In genomic region chr2:241734467-241735208, GRCh38 we compare ENCODE assay signal across 1 cellular context.
A peak's percentile ranks its signal among the peaks of the same experiment; 100 is the strongest.
TF ChIP-seq lines count a peak whose summit lies in the region.

Gene D2HGDH (plus strand): TSS chr2:241734630. CDS start chr2:241735225, 595 bp downstream.

TF ChIP-seq in HepG2, 621 proteins besides CTCF, POLR2A, EP300 and RAD21 (continued from another document and continues in another):
- TF ChIP-seq ZNF512B (CRISPR knock-in tag; IDR thresholded peaks at IDR 0.05; ENCODE audit: borderline replicate concordance) (no peak), ZSCAN21 (CRISPR knock-in tag; IDR thresholded peaks at IDR 0.05; ENCODE audit: borderline replicate concordance) (peak; percentile 93), ZNF292 (CRISPR knock-in tag; IDR thresholded peaks at IDR 0.05; ENCODE audit: borderline replicate concordance, low read depth) (no peak), ZHX2 (IDR thresholded peaks at IDR 0.05; ENCODE audit: low read depth) (0 out of 2 replicates have a peak, but pooled peaks have one; percentile 14), ZHX2 (CRISPR knock-in tag; IDR thresholded peaks at IDR 0.05; ENCODE audit: borderline replicate concordance) (no peak; the same call in none of the 2 replicates), ZNF839 (CRISPR knock-in tag; IDR thresholded peaks at IDR 0.05; ENCODE audit: borderline replicate concordance) (no peak; the same call in 1 of the 2 replicates), SAP130 (CRISPR knock-in tag; IDR thresholded peaks at IDR 0.05; ENCODE audit: low read depth) (peak; percentile 38; the same call in 1 of the 2 replicates), CREB3 (CRISPR knock-in tag; IDR thresholded peaks at IDR 0.05) (peak; percentile 38; the same call in 1 of the 2 replicates), ZBTB20 (CRISPR knock-in tag; IDR thresholded peaks at IDR 0.05; ENCODE audit: borderline replicate concordance, low read depth) (peak; percentile 22; the same call in 1 of the 2 replicates), MEIS2 (CRISPR knock-in tag; IDR thresholded peaks at IDR 0.05) (peak; percentile 60; the same call in 1 of the 2 replicates), HNRNPLL (IDR thresholded peaks at IDR 0.05; ENCODE audit: low read depth, low read length, poor library complexity, severe bottlenecking) (peak; percentile 40), ZNF607 (CRISPR knock-in tag; IDR thresholded peaks at IDR 0.05; ENCODE audit: borderline replicate concordance) (peak; percentile 46; the same call in 1 of the 2 replicates), AKAP8 (CRISPR knock-in tag; IDR thresholded peaks at IDR 0.05) (peak; percentile 45; the same call in 1 of the 2 replicates), ZNF703 (CRISPR knock-in tag; IDR thresholded peaks at IDR 0.05; ENCODE audit: borderline replicate concordance) (no peak; the same call in 1 of the 2 replicates), PAWR (CRISPR knock-in tag; IDR thresholded peaks at IDR 0.05; ENCODE audit: borderline replicate concordance) (0 out of 2 replicates have a peak, but pooled peaks have one; percentile 7), THAP7 (CRISPR knock-in tag; IDR thresholded peaks at IDR 0.05) (peak; percentile 64; the same call in 1 of the 2 replicates), ZNF326 (CRISPR knock-in tag; IDR thresholded peaks at IDR 0.05; ENCODE audit: borderline replicate concordance) (no peak), CENPT (CRISPR knock-in tag; IDR thresholded peaks at IDR 0.05; ENCODE audit: low read depth) (peak; percentile 97), RAD51 (IDR thresholded peaks at IDR 0.05; ENCODE audit: borderline replicate concordance) (peak; percentile 82; the same call in 1 of the 2 replicates), HCFC1 (IDR thresholded peaks at IDR 0.05; ENCODE audit: low read depth, low read length) (peak; percentile 18; the same call in 1 of the 2 replicates), ATF4 (CRISPR knock-in tag; IDR thresholded peaks at IDR 0.05) (no peak), NKX3-1 (CRISPR knock-in tag; IDR thresholded peaks at IDR 0.05) (no peak; the same call in 1 of the 2 replicates), FOXM1 (CRISPR knock-in tag; IDR thresholded peaks at IDR 0.05) (peak; percentile 56; the same call in 1 of the 2 replicates), ZSCAN25 (CRISPR knock-in tag; IDR thresholded peaks at IDR 0.05) (peak; percentile 92), ZBTB42 (CRISPR knock-in tag; IDR thresholded peaks at IDR 0.05) (0 out of 2 replicates have a peak, but pooled peaks have one; percentile 25), ZFX (CRISPR knock-in tag; IDR thresholded peaks at IDR 0.05; ENCODE audit: low read depth) (peak; percentile 87), ZNF616 (CRISPR knock-in tag; IDR thresholded peaks at IDR 0.05; ENCODE audit: low read depth) (peak; percentile 64), MYC (CRISPR knock-in tag; IDR thresholded peaks at IDR 0.05; ENCODE audit: borderline replicate concordance) (peak; percentile 3; the same call in 1 of the 2 replicates), RFXAP (CRISPR knock-in tag; IDR thresholded peaks at IDR 0.05; ENCODE audit: borderline replicate concordance) (peak; percentile 59; the same call in 1 of the 2 replicates), ZNF558 (CRISPR knock-in tag; IDR thresholded peaks at IDR 0.05; ENCODE audit: borderline replicate concordance) (peak; percentile 39; the same call in 1 of the 2 replicates), ZNF446 (CRISPR knock-in tag; IDR thresholded peaks at IDR 0.05) (peak; percentile 75; the same call in 1 of the 2 replicates), SALL1 (CRISPR knock-in tag; IDR thresholded peaks at IDR 0.05) (peak; percentile 84; the same call in 1 of the 2 replicates), GFI1 (CRISPR knock-in tag; IDR thresholded peaks at IDR 0.05; ENCODE audit: borderline replicate concordance) (peak; percentile 8; the same call in 1 of the 2 replicates), PHF8 (CRISPR knock-in tag; IDR thresholded peaks at IDR 0.05) (peak; percentile 41), CCDC6 (CRISPR knock-in tag; IDR thresholded peaks at IDR 0.05) (peak; percentile 75), IKZF4 (CRISPR knock-in tag; IDR thresholded peaks at IDR 0.05; ENCODE audit: borderline replicate concordance, low read depth, not compliant biosample characterization) (peak; percentile 17), AGO2 (optimal IDR thresholded peaks at IDR 0.05; ENCODE audit: low read depth, low read length) (no peak), TERF1 (CRISPR knock-in tag; IDR thresholded peaks at IDR 0.05) (peak; percentile 94), ARNT2 (CRISPR knock-in tag; IDR thresholded peaks at IDR 0.05; ENCODE audit: low read depth) (peak; percentile 86), ZBTB2 (CRISPR knock-in tag; IDR thresholded peaks at IDR 0.05; ENCODE audit: low read depth) (0 out of 2 replicates have a peak, but pooled peaks have one; percentile 20), ZNF468 (CRISPR knock-in tag; IDR thresholded peaks at IDR 0.05) (peak; percentile 98), NFRKB (IDR thresholded peaks at IDR 0.05) (no peak), ZFP82 (CRISPR knock-in tag; IDR thresholded peaks at IDR 0.05; ENCODE audit: borderline replicate concordance) (peak; percentile 60; the same call in 1 of the 2 replicates), HOXD1 (CRISPR knock-in tag; IDR thresholded peaks at IDR 0.05) (peak; percentile 73; the same call in 1 of the 2 replicates), NR2F6 (IDR thresholded peaks at IDR 0.05) (no peak), NR2F6 (CRISPR knock-in tag; IDR thresholded peaks at IDR 0.05) (no peak), SPEN (CRISPR knock-in tag; IDR thresholded peaks at IDR 0.05; ENCODE audit: low read depth) (peak; percentile 54; the same call in 1 of the 2 replicates), ZNF678 (CRISPR knock-in tag; IDR thresholded peaks at IDR 0.05) (peak; percentile 85; the same call in 1 of the 2 replicates), MNT (IDR thresholded peaks at IDR 0.05) (no peak), MTF1 (CRISPR knock-in tag; IDR thresholded peaks at IDR 0.05) (0 out of 2 replicates have a peak, but pooled peaks have one; percentile 52), SNAPC2 (CRISPR knock-in tag; IDR thresholded peaks at IDR 0.05) (0 out of 2 replicates have a peak, but pooled peaks have one; percentile 49), ZZZ3 (CRISPR knock-in tag; IDR thresholded peaks at IDR 0.05; ENCODE audit: borderline replicate concordance) (peak; percentile 66; the same call in 1 of the 2 replicates)
